ENCODE assay signal across 18 cellular contexts in genomic region chr6:4549556-4550226, GRCh38.
DNase-seq lines count a peak whose midpoint lies in the region; ATAC-seq and TF ChIP-seq lines count a peak whose summit lies in the region.
"Had no signal": no experiment of that assay in that cellular context is flagged by ENCODE, and none has a peak within 500 bp of the region (broad histone marks: within the 10 kb centered on the region; RNA-seq: fewer than 3 reads in every experiment).

No MANE protein-coding gene starts in this region.

- H3K27me3 ChIP-seq in neuronal stem cell (ENCODE audit: control insufficient read depth in 3 of 3, insufficient read depth in 3 of 3, low read depth in 1 of 3, low read length in 3 of 3) (no peaks in the 10 kb centered on the region), upper lobe of right lung (no peaks in the 10 kb centered on the region)
- H3K27me3 ChIP-seq: BLaER1 treated with 17β-estradiol and CSF1 and Interleukin-3, amounts not matched to agents 10 nM and 100 nM had no signal

- no peak overlapping the region for H2BK5ac ChIP-seq in neuronal stem cell (ENCODE audit: low read length)

- H3K9ac ChIP-seq in SK-N-MC (ENCODE audit: insufficient read length) (no peak overlapping the region), neuronal stem cell (ENCODE audit: low read depth, low read length, poor library complexity) (no peak overlapping the region)
- H3K9ac ChIP-seq: BLaER1 treated with 17β-estradiol and CSF1 and Interleukin-3, amounts not matched to agents 10 nM and 100 nM had no signal

- no CpG with 5 or more reads among the region's 23 CpGs for WGBS in neuronal stem cell (ENCODE audit: extremely low coverage in 2 of 2, insufficient read length in 2 of 2, insufficient replicate concordance in 1 of 2), 2 donors

- intact Hi-C loops in upper lobe of right lung (cut with DNase I): no loop called here

- H3K23ac ChIP-seq in neuronal stem cell (ENCODE audit: low read depth, low read length, poor library complexity): no peak overlapping the region

- H3K4ac ChIP-seq in neuronal stem cell (ENCODE audit: low read length): no peak overlapping the region

- H4K8ac ChIP-seq in neuronal stem cell (ENCODE audit: low read depth, low read length): no peak overlapping the region

- no peak overlapping the region for H2BK15ac ChIP-seq in neuronal stem cell (ENCODE audit: low read length)

- no peak overlapping the region for H4K91ac ChIP-seq in neuronal stem cell (ENCODE audit: low read depth, low read length, poor library complexity)

- no peak overlapping the region for H2AFZ ChIP-seq in neuronal stem cell (ENCODE audit: low read length)

- H3K27ac ChIP-seq in SK-N-MC (peak overlapping the region; percentile 83; the same call in 1 of the 2 replicates), neuronal stem cell (replicated peaks; ENCODE audit: low read length) (no peak overlapping the region), upper lobe of right lung (no peak overlapping the region)
- H3K27ac ChIP-seq: 22Rv1; A549; BLaER1 treated with 17β-estradiol and CSF1 and Interleukin-3, amounts not matched to agents 10 nM and 100 nM; C4-2B had no signal

- peak overlapping the region; percentile 81 for H2AK5ac ChIP-seq in neuronal stem cell (ENCODE audit: low read depth, low read length)

- peak; percentile 7 for ATAC-seq in upper lobe of right lung
- ATAC-seq in HG03432 (IDR thresholded peaks at IDR 0.05; ENCODE audit: unreplicated experiment): no peak
- no peak for ATAC-seq in GM19324 (IDR thresholded peaks at IDR 0.05; ENCODE audit: low FRiP score, unreplicated experiment)
- ATAC-seq: A549; CD8-positive, alpha-beta T cell had no signal

- H2BK120ac ChIP-seq in neuronal stem cell (ENCODE audit: low read depth, low read length): no peak overlapping the region

- H3K36me3 ChIP-seq in SK-N-MC (ENCODE audit: insufficient read depth, low read length) (no peaks in the 10 kb centered on the region), neuronal stem cell (replicated peaks in 1 of 2; ENCODE audit: control insufficient read depth in 2 of 2, insufficient read depth in 2 of 2, low read length in 2 of 2) (no peaks in the 10 kb centered on the region), upper lobe of right lung (no peaks in the 10 kb centered on the region)
- H3K36me3 ChIP-seq: BLaER1 treated with 17β-estradiol and CSF1 and Interleukin-3, amounts not matched to agents 10 nM and 100 nM had no signal

- no peak overlapping the region for H3K4me2 ChIP-seq in neuronal stem cell (ENCODE audit: insufficient read depth, low read length, poor library complexity, severe bottlenecking)
- H3K4me2 ChIP-seq: A549; BLaER1 treated with 17β-estradiol and CSF1 and Interleukin-3, amounts not matched to agents 10 nM and 100 nM had no signal

- H3K4me3 ChIP-seq in SK-N-MC (no peak overlapping the region), neuronal stem cell (ENCODE audit: low read length in 2 of 2) (no peak overlapping the region), upper lobe of right lung (no peak overlapping the region)
- H3K4me3 ChIP-seq: A549; BLaER1 treated with 17β-estradiol and CSF1 and Interleukin-3, amounts not matched to agents 10 nM and 100 nM had no signal

- H3K14ac ChIP-seq in neuronal stem cell (ENCODE audit: low read length): no peak overlapping the region

- H3K4me1 ChIP-seq in neuronal stem cell (ENCODE audit: control insufficient read depth in 2 of 2, insufficient read depth in 1 of 2, low read depth in 1 of 2, low read length in 2 of 2) (no peaks in the 10 kb centered on the region), upper lobe of right lung (no peaks in the 10 kb centered on the region)
- H3K4me1 ChIP-seq: A549; BLaER1 treated with 17β-estradiol and CSF1 and Interleukin-3, amounts not matched to agents 10 nM and 100 nM; Caco-2 had no signal

- H3K18ac ChIP-seq in neuronal stem cell (ENCODE audit: low read length): peak overlapping the region; percentile 33

- H3K9me3 ChIP-seq in SK-N-MC (ENCODE audit: low read depth, low read length): no peaks in the 10 kb centered on the region
- H3K9me3 ChIP-seq in neuronal stem cell (replicated peaks in 1 of 2; ENCODE audit: control insufficient read depth in 2 of 2, insufficient read depth in 1 of 2, low read depth in 1 of 2, low read length in 2 of 2): no peaks in the 10 kb centered on the region
- no peaks in the 10 kb centered on the region for H3K9me3 ChIP-seq in upper lobe of right lung
- H3K9me3 ChIP-seq: A549, Caco-2 had no signal

- peak; percentile 26 for DNase-seq in DMS53 (lab: John Stamatoyannopoulos, UW)
- DNase-seq in DMS53 treated with DMSO at 0.1 percent for 48 hours (lab: John Stamatoyannopoulos, UW; ENCODE audit: unreplicated experiment): no peak
- DNase-seq in SK-N-MC (ENCODE audit: low read depth, low spot score): no peak
- no peak for DNase-seq in neuronal stem cell (ENCODE audit: low spot score)
- DNase-seq in upper lobe of right lung: no peak
- DNase-seq: AML-193; Caco-2; Calu3; CD4-positive, alpha-beta T cell; CD8-positive, alpha-beta T cell; DMS79 treated with DMSO at 0.1 percent for 48 hours; GF-D8 had no signal

- H2BK12ac ChIP-seq in neuronal stem cell (ENCODE audit: low read length): no peak overlapping the region

- H3K79me1 ChIP-seq in neuronal stem cell (ENCODE audit: low read depth, low read length): no peaks in the 10 kb centered on the region

- TF ChIP-seq CTCF in upper lobe of right lung (IDR thresholded peaks at IDR 0.05): no peak
